ENCODE assay signal across 8 cellular contexts in genomic region chr15:41621200-41622193, GRCh38. TPM values are rescaled to one million over a fixed set of nuclear protein-coding genes. Genes with fewer than 3 reads are reported as not detected.
A peak's percentile ranks its signal among the peaks of the same experiment; 100 is the strongest.
DNase-seq lines count a peak whose midpoint lies in the region; ATAC-seq and TF ChIP-seq lines count a peak whose summit lies in the region.

No MANE protein-coding gene starts in this region.

- no TSS peak for BruUV-seq in A673 (replicated peaks; lab: Mats Ljungman, UMichigan)

- H3K9me3 ChIP-seq in A673 (ENCODE audit: low read depth, low read length, poor library complexity, severe bottlenecking) (no peaks in the 10 kb centered on the region), iPS-15b (ENCODE audit: control insufficient read depth, insufficient read depth, low read length) (no peaks in the 10 kb centered on the region)

- H3K9ac ChIP-seq in iPS-15b (ENCODE audit: low read depth, low read length), result peak overlapping the region; percentile 65

- CTCF ChIA-PET in A673 (lab: Charles Lee), result interaction anchor here (0.6 kb wide), 1 partner anchor 17 kb away, joined by 7 read pairs; no protein-coding TSS in a partner anchor

- no peaks in the 10 kb centered on the region for H3K27me3 ChIP-seq in A673 (replicated peaks; ENCODE audit: insufficient read depth, low read depth, low read length, poor library complexity)
- no peaks in the 10 kb centered on the region for H3K27me3 ChIP-seq in brain microvascular endothelial cell (replicated peaks)
- H3K27me3 ChIP-seq in iPS-15b (ENCODE audit: control insufficient read depth, insufficient read depth, low read length), result peaks cover 15% of the 10 kb centered on the region

- in situ Hi-C loops in brain microvascular endothelial cell (cut with HindIII; ENCODE audit: low pct_ligation_motif_present, low sequenced_read_pairs), result no loop called here

- peak overlapping the region; percentile 51 for H3K4me3 ChIP-seq in A673 (ENCODE audit: low read depth, low read length, poor library complexity, severe bottlenecking)
- H3K4me3 ChIP-seq in brain microvascular endothelial cell (ENCODE audit: low read depth, low read length), result peak overlapping the region; percentile 56
- H3K4me3 ChIP-seq in iPS-15b (ENCODE audit: low read depth, low read length), result peak overlapping the region; percentile 59

- ATAC-seq in GM21360 (IDR thresholded peaks at IDR 0.05; ENCODE audit: unreplicated experiment) (peak; percentile 60), sciatic nerve (peak; percentile 94), HG03280 (IDR thresholded peaks at IDR 0.05; ENCODE audit: unreplicated experiment) (no peak)

- peaks cover 10% of the 10 kb centered on the region for H3K4me1 ChIP-seq in A673 (ENCODE audit: insufficient read depth, low read length, poor library complexity, severe bottlenecking)
- H3K4me1 ChIP-seq in iPS-15b (ENCODE audit: control insufficient read depth, insufficient read depth, low read length), result peaks cover 5% of the 10 kb centered on the region

- intact Hi-C loops in A673 (cut with micrococcal nuclease; ENCODE audit: unreplicated experiment), result no loop called here
- intact Hi-C loops in sciatic nerve (cut with DNase I), result no loop called here

- DNase-seq in A673 (ENCODE audit: low spot score) (peak; percentile 91), NCI-H2081 treated with DMSO at 0.1 percent for 48 hours (lab: John Stamatoyannopoulos, UW) (peak; percentile 76), brain microvascular endothelial cell (peak; percentile 76), sciatic nerve (ENCODE audit: low spot score) (peak; percentile 87)

- H3K27ac ChIP-seq in A673 (ENCODE audit: low read depth, low read length, poor library complexity, severe bottlenecking) (peak overlapping the region; percentile 80), VCaP (peak overlapping the region; percentile 95), brain microvascular endothelial cell (peak overlapping the region; percentile 21)

- TF ChIP-seq CTCF in A673 (conservative IDR thresholded peaks at IDR 0.05; ENCODE audit: low read depth, low read length) (no peak), VCaP (conservative IDR thresholded peaks at IDR 0.05) (no peak), brain microvascular endothelial cell (IDR thresholded peaks at IDR 0.05; ENCODE audit: low read depth, low read length, missing control alignments) (no peak)

- POLR2A ChIA-PET in A673 (lab: Charles Lee; ENCODE audit: low non-redundant PET), result interaction anchor here (0.5 kb wide), 1 partner anchor 40 kb away, joined by 3 read pairs; no protein-coding TSS in a partner anchor

- H3K36me3 ChIP-seq in A673 (ENCODE audit: insufficient read depth, low read length, poor library complexity, severe bottlenecking) (no peaks in the 10 kb centered on the region), brain microvascular endothelial cell (replicated peaks) (no peaks in the 10 kb centered on the region), iPS-15b (ENCODE audit: control insufficient read depth, insufficient read depth, low read length) (no peaks in the 10 kb centered on the region)

RNA-seq across cellular contexts. Expression of gene MGA, which starts 38.7 kb away (rescaled TPM):
- total RNA-seq in A673 (2021), result 42.1 and 49.3 TPM in 2 replicates
- 55.5 TPM for total RNA-seq in sciatic nerve

Comparison
In these comparisons a context has a peak if more than half of its experiments do, and no peak if none do; other contexts are left out.
1. H3K27ac ChIP-seq: peak in every context shown above with its lines; median percentile 95 in VCaP; 80 in A673; 21 in brain microvascular endothelial cell.